Comparison of ENCODE assay signal across 1 cellular context in the genomic region with DNA sequence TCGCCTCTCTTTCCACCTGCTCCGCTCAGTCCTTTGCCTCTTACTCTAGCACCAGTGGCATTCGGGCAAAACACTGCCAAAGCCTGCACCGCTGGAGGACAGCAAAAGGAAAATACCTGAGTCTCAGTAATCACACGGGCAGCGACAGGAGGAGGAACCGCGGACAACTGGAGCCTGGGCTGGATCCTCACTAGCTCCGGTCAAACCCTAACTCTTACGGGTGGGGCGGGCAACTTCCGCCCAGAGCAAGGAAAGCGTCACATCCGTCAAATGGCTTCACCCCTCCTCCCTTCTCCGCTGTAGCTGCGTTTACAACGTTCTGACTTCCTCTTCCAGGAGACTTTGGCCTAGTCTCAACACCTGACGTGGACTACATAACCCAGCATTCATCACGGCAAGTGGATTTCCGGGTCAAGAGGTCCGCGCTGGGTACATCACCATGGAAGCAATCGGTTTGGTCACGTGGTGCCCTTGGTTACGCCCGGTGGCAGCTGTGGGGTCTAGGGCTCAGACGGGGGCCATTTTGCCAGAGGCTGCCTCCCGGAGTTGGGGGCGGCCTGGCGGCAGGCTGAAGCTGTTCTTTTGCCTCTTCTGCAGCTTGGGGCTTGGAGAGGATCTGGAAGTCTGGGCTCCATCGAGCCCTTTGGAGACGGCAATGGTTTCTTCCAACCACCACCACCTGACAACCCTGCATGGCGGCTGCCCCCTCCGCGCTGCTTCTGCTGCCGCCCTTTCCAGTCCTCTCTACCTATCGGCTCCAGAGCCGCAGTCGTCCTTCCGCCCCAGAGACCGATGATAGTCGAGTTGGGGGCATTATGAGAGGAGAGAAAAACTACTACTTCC.
TF ChIP-seq lines count a peak whose summit lies in the region.

A gene with protein sequence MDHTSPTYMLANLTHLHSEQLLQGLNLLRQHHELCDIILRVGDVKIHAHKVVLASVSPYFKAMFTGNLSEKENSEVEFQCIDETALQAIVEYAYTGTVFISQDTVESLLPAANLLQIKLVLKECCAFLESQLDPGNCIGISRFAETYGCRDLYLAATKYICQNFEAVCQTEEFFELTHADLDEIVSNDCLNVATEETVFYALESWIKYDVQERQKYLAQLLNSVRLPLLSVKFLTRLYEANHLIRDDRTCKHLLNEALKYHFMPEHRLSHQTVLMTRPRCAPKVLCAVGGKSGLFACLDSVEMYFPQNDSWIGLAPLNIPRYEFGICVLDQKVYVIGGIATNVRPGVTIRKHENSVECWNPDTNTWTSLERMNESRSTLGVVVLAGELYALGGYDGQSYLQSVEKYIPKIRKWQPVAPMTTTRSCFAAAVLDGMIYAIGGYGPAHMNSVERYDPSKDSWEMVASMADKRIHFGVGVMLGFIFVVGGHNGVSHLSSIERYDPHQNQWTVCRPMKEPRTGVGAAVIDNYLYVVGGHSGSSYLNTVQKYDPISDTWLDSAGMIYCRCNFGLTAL (minus strand): TSS at position 218 of the 843 bp plus-strand sequence. CDS start 16,019 bp downstream, outside the sequence.
A gene with protein sequence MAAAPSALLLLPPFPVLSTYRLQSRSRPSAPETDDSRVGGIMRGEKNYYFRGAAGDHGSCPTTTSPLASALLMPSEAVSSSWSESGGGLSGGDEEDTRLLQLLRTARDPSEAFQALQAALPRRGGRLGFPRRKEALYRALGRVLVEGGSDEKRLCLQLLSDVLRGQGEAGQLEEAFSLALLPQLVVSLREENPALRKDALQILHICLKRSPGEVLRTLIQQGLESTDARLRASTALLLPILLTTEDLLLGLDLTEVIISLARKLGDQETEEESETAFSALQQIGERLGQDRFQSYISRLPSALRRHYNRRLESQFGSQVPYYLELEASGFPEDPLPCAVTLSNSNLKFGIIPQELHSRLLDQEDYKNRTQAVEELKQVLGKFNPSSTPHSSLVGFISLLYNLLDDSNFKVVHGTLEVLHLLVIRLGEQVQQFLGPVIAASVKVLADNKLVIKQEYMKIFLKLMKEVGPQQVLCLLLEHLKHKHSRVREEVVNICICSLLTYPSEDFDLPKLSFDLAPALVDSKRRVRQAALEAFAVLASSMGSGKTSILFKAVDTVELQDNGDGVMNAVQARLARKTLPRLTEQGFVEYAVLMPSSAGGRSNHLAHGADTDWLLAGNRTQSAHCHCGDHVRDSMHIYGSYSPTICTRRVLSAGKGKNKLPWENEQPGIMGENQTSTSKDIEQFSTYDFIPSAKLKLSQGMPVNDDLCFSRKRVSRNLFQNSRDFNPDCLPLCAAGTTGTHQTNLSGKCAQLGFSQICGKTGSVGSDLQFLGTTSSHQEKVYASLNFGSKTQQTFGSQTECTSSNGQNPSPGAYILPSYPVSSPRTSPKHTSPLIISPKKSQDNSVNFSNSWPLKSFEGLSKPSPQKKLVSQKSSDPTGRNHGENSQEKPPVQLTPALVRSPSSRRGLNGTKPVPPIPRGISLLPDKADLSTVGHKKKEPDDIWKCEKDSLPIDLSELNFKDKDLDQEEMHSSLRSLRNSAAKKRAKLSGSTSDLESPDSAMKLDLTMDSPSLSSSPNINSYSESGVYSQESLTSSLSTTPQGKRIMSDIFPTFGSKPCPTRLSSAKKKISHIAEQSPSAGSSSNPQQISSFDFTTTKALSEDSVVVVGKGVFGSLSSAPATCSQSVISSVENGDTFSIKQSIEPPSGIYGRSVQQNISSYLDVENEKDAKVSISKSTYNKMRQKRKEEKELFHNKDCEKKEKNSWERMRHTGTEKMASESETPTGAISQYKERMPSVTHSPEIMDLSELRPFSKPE (N-terminal part only) (plus strand): TSS at position 461 of the 843 bp plus-strand sequence. CDS start 232 bp downstream, at position 693.

TF ChIP-seq in GM23338, 12 proteins besides CTCF, POLR2A, EP300 and RAD21 (continued from another document):
- TF ChIP-seq, protein P1, sequence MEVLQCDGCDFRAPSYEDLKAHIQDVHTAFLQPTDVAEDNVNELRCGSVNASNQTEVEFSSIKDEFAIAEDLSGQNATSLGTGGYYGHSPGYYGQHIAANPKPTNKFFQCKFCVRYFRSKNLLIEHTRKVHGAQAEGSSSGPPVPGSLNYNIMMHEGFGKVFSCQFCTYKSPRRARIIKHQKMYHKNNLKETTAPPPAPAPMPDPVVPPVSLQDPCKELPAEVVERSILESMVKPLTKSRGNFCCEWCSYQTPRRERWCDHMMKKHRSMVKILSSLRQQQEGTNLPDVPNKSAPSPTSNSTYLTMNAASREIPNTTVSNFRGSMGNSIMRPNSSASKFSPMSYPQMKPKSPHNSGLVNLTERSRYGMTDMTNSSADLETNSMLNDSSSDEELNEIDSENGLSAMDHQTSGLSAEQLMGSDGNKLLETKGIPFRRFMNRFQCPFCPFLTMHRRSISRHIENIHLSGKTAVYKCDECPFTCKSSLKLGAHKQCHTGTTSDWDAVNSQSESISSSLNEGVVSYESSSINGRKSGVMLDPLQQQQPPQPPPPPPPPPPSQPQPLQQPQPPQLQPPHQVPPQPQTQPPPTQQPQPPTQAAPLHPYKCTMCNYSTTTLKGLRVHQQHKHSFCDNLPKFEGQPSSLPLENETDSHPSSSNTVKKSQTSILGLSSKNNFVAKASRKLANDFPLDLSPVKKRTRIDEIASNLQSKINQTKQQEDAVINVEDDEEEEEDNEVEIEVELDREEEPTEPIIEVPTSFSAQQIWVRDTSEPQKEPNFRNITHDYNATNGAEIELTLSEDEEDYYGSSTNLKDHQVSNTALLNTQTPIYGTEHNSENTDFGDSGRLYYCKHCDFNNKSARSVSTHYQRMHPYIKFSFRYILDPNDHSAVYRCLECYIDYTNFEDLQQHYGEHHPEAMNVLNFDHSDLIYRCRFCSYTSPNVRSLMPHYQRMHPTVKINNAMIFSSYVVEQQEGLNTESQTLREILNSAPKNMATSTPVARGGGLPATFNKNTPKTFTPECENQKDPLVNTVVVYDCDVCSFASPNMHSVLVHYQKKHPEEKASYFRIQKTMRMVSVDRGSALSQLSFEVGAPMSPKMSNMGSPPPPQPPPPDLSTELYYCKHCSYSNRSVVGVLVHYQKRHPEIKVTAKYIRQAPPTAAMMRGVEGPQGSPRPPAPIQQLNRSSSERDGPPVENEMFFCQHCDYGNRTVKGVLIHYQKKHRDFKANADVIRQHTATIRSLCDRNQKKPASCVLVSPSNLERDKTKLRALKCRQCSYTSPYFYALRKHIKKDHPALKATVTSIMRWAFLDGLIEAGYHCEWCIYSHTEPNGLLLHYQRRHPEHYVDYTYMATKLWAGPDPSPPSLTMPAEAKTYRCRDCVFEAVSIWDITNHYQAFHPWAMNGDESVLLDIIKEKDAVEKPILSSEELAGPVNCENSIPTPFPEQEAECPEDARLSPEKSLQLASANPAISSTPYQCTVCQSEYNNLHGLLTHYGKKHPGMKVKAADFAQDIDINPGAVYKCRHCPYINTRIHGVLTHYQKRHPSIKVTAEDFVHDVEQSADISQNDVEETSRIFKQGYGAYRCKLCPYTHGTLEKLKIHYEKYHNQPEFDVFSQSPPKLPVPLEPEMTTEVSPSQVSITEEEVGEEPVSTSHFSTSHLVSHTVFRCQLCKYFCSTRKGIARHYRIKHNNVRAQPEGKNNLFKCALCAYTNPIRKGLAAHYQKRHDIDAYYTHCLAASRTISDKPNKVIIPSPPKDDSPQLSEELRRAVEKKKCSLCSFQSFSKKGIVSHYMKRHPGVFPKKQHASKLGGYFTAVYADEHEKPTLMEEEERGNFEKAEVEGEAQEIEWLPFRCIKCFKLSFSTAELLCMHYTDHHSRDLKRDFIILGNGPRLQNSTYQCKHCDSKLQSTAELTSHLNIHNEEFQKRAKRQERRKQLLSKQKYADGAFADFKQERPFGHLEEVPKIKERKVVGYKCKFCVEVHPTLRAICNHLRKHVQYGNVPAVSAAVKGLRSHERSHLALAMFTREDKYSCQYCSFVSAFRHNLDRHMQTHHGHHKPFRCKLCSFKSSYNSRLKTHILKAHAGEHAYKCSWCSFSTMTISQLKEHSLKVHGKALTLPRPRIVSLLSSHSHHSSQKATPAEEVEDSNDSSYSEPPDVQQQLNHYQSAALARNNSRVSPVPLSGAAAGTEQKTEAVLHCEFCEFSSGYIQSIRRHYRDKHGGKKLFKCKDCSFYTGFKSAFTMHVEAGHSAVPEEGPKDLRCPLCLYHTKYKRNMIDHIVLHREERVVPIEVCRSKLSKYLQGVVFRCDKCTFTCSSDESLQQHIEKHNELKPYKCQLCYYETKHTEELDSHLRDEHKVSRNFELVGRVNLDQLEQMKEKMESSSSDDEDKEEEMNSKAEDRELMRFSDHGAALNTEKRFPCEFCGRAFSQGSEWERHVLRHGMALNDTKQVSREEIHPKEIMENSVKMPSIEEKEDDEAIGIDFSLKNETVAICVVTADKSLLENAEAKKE (CRISPR knock-in tag; IDR thresholded peaks at IDR 0.05): no peak
- peak; percentile 88 for TF ChIP-seq CREB1 (CRISPR knock-in tag; IDR thresholded peaks at IDR 0.05; ENCODE audit: low read depth)
- no peak for TF ChIP-seq ZNF114 (CRISPR knock-in tag; IDR thresholded peaks at IDR 0.05)
- TF ChIP-seq, protein P2, sequence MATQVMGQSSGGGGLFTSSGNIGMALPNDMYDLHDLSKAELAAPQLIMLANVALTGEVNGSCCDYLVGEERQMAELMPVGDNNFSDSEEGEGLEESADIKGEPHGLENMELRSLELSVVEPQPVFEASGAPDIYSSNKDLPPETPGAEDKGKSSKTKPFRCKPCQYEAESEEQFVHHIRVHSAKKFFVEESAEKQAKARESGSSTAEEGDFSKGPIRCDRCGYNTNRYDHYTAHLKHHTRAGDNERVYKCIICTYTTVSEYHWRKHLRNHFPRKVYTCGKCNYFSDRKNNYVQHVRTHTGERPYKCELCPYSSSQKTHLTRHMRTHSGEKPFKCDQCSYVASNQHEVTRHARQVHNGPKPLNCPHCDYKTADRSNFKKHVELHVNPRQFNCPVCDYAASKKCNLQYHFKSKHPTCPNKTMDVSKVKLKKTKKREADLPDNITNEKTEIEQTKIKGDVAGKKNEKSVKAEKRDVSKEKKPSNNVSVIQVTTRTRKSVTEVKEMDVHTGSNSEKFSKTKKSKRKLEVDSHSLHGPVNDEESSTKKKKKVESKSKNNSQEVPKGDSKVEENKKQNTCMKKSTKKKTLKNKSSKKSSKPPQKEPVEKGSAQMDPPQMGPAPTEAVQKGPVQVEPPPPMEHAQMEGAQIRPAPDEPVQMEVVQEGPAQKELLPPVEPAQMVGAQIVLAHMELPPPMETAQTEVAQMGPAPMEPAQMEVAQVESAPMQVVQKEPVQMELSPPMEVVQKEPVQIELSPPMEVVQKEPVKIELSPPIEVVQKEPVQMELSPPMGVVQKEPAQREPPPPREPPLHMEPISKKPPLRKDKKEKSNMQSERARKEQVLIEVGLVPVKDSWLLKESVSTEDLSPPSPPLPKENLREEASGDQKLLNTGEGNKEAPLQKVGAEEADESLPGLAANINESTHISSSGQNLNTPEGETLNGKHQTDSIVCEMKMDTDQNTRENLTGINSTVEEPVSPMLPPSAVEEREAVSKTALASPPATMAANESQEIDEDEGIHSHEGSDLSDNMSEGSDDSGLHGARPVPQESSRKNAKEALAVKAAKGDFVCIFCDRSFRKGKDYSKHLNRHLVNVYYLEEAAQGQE (IDR thresholded peaks at IDR 0.05; ENCODE audit: unreplicated experiment): peak; percentile 20
- no peak for TF ChIP-seq ZNF331 (CRISPR knock-in tag; IDR thresholded peaks at IDR 0.05; ENCODE audit: low read depth)
- TF ChIP-seq EZH2 (IDR thresholded peaks at IDR 0.05; ENCODE audit: low read depth, unreplicated experiment): no peak
